22 cellular contexts compared by ENCODE assay signal in genomic region chr2:241211276-241211675, GRCh38. TPM values are rescaled to one million over a fixed set of nuclear protein-coding genes. Genes with fewer than 3 reads are reported as not detected.
DNase-seq lines count a peak whose midpoint lies in the region; ATAC-seq and TF ChIP-seq lines count a peak whose summit lies in the region.
"Had no signal": no experiment of that assay in that cellular context is flagged by ENCODE, and none has a peak within 500 bp of the region (broad histone marks: within the 10 kb centered on the region; RNA-seq: fewer than 3 reads in every experiment).

No MANE protein-coding gene starts in this region.

- H3K27ac ChIP-seq in BLaER1 = no peak overlapping the region
- H3K27ac ChIP-seq: heart right ventricle, Peyer's patch, sigmoid colon, SK-N-MC, tibial nerve had no signal

- H3K9me3 Mint-ChIP-seq in osteocyte (ENCODE audit: unreplicated experiment) = no peaks in the 10 kb centered on the region
- H3K9me3 Mint-ChIP-seq: activated T-cell treated with anti-CD3 and anti-CD28 coated beads, Interleukin-2, amount 50 U/mL, for 72 hours; CD8-positive, alpha-beta memory T cell; immature natural killer cell had no signal

- H3K36me3 ChIP-seq in BLaER1 (no peaks in the 10 kb centered on the region), NT2/D1 (ENCODE audit: insufficient read depth, insufficient read length, low read length) (no peaks in the 10 kb centered on the region)
- H3K36me3 ChIP-seq: heart right ventricle, Peyer's patch, sigmoid colon, tibial nerve had no signal

- peak overlapping the region; percentile 24; the same call in 1 of the 2 replicates for H3K4me2 ChIP-seq in BLaER1

- no peaks in the 10 kb centered on the region for H3K36me3 Mint-ChIP-seq in osteocyte (ENCODE audit: unreplicated experiment)
- H3K36me3 Mint-ChIP-seq: activated naive CD8-positive, alpha-beta T cell; CD8-positive, alpha-beta memory T cell; immature natural killer cell had no signal

- no peak overlapping the region for H3K4me3 ChIP-seq in BLaER1
- H3K4me3 ChIP-seq in NT2/D1 (ENCODE audit: insufficient read length, low read depth) = no peak overlapping the region
- H3K4me3 ChIP-seq in fibroblast of villous mesenchyme (ENCODE audit: low read depth, low read length) = no peak overlapping the region
- H3K4me3 ChIP-seq: heart right ventricle, Peyer's patch, sigmoid colon, SK-N-MC, tibial nerve had no signal

- H3K9me3 ChIP-seq in BLaER1 = no peaks in the 10 kb centered on the region
- no peaks in the 10 kb centered on the region for H3K9me3 ChIP-seq in NT2/D1 (ENCODE audit: insufficient read depth, low read length)
- H3K9me3 ChIP-seq: heart right ventricle, Peyer's patch, sigmoid colon, tibial nerve had no signal

- no peak overlapping the region for H3K4me3 Mint-ChIP-seq in osteocyte (ENCODE audit: unreplicated experiment)
- H3K4me3 Mint-ChIP-seq: activated CD8-positive, alpha-beta T cell treated with anti-CD3 and anti-CD28 coated beads, Interleukin-2, amount 10 ng/mL, durations not matched to agents 7 days and 5 days; activated naive CD8-positive, alpha-beta T cell; activated T-cell treated with anti-CD3 and anti-CD28 coated beads, Interleukin-2, amount 50 U/mL, for 72 hours; CD8-positive, alpha-beta memory T cell; immature natural killer cell had no signal

- H3K4me1 Mint-ChIP-seq in osteocyte (ENCODE audit: unreplicated experiment) = peaks cover 4% of the 10 kb centered on the region
- H3K4me1 Mint-ChIP-seq: CD8-positive, alpha-beta memory T cell; immature natural killer cell had no signal

- no peak for ATAC-seq in HG03342 (IDR thresholded peaks at IDR 0.05; ENCODE audit: unreplicated experiment)
- ATAC-seq: activated CD8-positive, alpha-beta T cell treated with anti-CD3 and anti-CD28 coated beads, Interleukin-2, amount 10 ng/mL, durations not matched to agents 7 days and 5 days had no signal

- peak; percentile 70 for DNase-seq in ELR (ENCODE audit: low read depth)
- DNase-seq in NT2/D1 (ENCODE audit: low read depth, low spot score) = peak; percentile 59
- no peak for DNase-seq in fibroblast of villous mesenchyme (ENCODE audit: low read depth)
- DNase-seq in osteocyte (ENCODE audit: extremely low spot score, unreplicated experiment) = no peak
- no peak for DNase-seq in mucosa of gallbladder (ENCODE audit: low spot score)
- no peak for DNase-seq in GDM1 (lab: John Stamatoyannopoulos, UW)
- DNase-seq: activated CD8-positive, alpha-beta T cell treated with anti-CD3 and anti-CD28 coated beads, Interleukin-2, amount 10 ng/mL, durations not matched to agents 7 days and 5 days; activated T-cell treated with anti-CD3 and anti-CD28 coated beads, Interleukin-2, amount 50 U/mL, for 72 hours; CD8-positive, alpha-beta memory T cell; GOT3; heart right ventricle; immature natural killer cell; MM.1S; NCI-H1930; Peyer's patch; sigmoid colon; stimulated activated naive CD4-positive, alpha-beta T cell treated with Interleukin-2 at 50 U/mL for 16 hours had no signal

- TF ChIP-seq CTCF in fibroblast of villous mesenchyme (IDR thresholded peaks at IDR 0.05; ENCODE audit: insufficient read depth, low read depth, low read length) (peak; percentile 3), osteocyte (IDR thresholded peaks at IDR 0.05) (no peak)

- H3K4me1 ChIP-seq in BLaER1 (peaks cover 10% of the 10 kb centered on the region), NT2/D1 (ENCODE audit: insufficient read depth, insufficient read length) (peaks cover 43% of the 10 kb centered on the region)
- H3K4me1 ChIP-seq: heart right ventricle, sigmoid colon, tibial nerve had no signal

- no peak overlapping the region for H3K9ac ChIP-seq in BLaER1
- H3K9ac ChIP-seq in NT2/D1 (ENCODE audit: insufficient read length, low read depth) = no peak overlapping the region

- H3K27ac Mint-ChIP-seq in osteocyte (ENCODE audit: unreplicated experiment) = no peak overlapping the region
- H3K27ac Mint-ChIP-seq: activated CD8-positive, alpha-beta T cell treated with anti-CD3 and anti-CD28 coated beads, Interleukin-2, amount 10 ng/mL, durations not matched to agents 7 days and 5 days; activated naive CD8-positive, alpha-beta T cell; activated T-cell treated with anti-CD3 and anti-CD28 coated beads, Interleukin-2, amount 50 U/mL, for 72 hours; immature natural killer cell had no signal

- no peaks in the 10 kb centered on the region for H3K27me3 ChIP-seq in BLaER1
- H3K27me3 ChIP-seq in NT2/D1 (ENCODE audit: insufficient read depth, insufficient read length) = no peaks in the 10 kb centered on the region
- H3K27me3 ChIP-seq: heart right ventricle, Peyer's patch, sigmoid colon, tibial nerve had no signal

- 0 out of 2 replicates have a peak, but pooled peaks cover 4% of the 10 kb centered on the region for H4K20me1 ChIP-seq in BLaER1

- H3K27me3 Mint-ChIP-seq in osteocyte (ENCODE audit: unreplicated experiment) = peaks cover 4% of the 10 kb centered on the region
- H3K27me3 Mint-ChIP-seq: activated naive CD8-positive, alpha-beta T cell had no signal

RNA-seq across cellular contexts. Expression of gene ANO7, which starts 22.8 kb away (rescaled TPM):
- 0.43 and 0.64 TPM in 2 replicates for total RNA-seq in fibroblast of villous mesenchyme
- total RNA-seq in osteocyte = 1.3 TPM in 2 replicates
- 2.7 TPM for total RNA-seq in mucosa of gallbladder

Comparison
In these comparisons a context has a peak if more than half of its experiments do, and no peak if none do; other contexts are left out.
1. DNase-seq: peak in ELR (single experiment) and NT2/D1 (single experiment); none in fibroblast of villous mesenchyme (single experiment), osteocyte (single experiment), mucosa of gallbladder (single experiment) and GDM1 (single experiment).